Comparison of ENCODE assay signal across 21 cellular contexts in the genomic region with DNA sequence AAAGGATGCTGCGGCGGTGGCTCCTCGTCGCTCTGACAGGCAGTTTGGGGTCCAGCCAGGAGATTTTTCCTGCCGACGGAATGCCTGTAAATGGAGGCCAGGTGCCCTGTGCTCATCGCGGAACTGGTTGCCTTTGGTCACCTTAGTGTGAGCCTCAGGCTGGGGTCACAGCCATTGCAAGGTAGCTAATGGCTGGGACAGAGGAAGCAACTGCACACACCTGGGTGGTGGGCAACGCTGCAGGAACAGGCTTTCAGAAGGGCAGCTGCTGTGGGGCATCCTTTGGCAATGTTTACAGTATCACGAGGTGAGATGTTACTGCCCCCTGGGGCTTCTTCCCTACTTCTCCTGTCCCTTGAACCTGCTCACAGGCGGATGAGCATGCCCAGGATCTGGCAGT.
DNase-seq lines count a peak whose midpoint lies in the region; TF ChIP-seq lines count a peak whose summit lies in the region.
"Had no signal": no experiment of that assay in that cellular context is flagged by ENCODE, and none has a peak within 500 bp of the region (broad histone marks: within the 10 kb centered on the region; RNA-seq: fewer than 3 reads in every experiment).

No MANE protein-coding gene starts in this region.

- H3K4me1 ChIP-seq in osteoblast (ENCODE audit: insufficient read depth, low read length) = peaks cover 2% of the 10 kb centered on the region
- H3K4me1 ChIP-seq: A549, BE2C had no signal

- H3K4me2 ChIP-seq in osteoblast (ENCODE audit: insufficient read depth, low read length) = no peak overlapping the region
- H3K4me2 ChIP-seq: A549; BLaER1 treated with 17β-estradiol and CSF1 and Interleukin-3, amounts not matched to agents 10 nM and 100 nM had no signal

- peak; percentile 21 for DNase-seq in NCI-H69 (lab: John Stamatoyannopoulos, UW)
- peak; percentile 47 for DNase-seq in islet precursor cell
- peak; percentile 41 for DNase-seq in osteoblast (ENCODE audit: insufficient read length, low spot score, missing footprints)
- no peak for DNase-seq in NOMO-1 (lab: John Stamatoyannopoulos, UW; ENCODE audit: unreplicated experiment in 2 of 2)
- no peak for DNase-seq in H4 (ENCODE audit: low spot score)
- DNase-seq in NCI-H2081 (lab: John Stamatoyannopoulos, UW) = no peak
- DNase-seq: 8988T; ACHN; AML-193; BE2C; CD4-positive, alpha-beta T cell; CD8-positive, alpha-beta memory T cell; DMS 273 treated with DMSO at 0.1 percent for 48 hours; DMS79; EL; GDM1; GOT3; H7; HCEC 1CT had no signal

- no peak overlapping the region for H2AFZ ChIP-seq in osteoblast (ENCODE audit: low read length)

- H3K79me2 ChIP-seq in osteoblast (ENCODE audit: insufficient read depth, low read length) = no peaks in the 10 kb centered on the region

- H3K27me3 ChIP-seq in osteoblast (ENCODE audit: insufficient read depth, low read length) = peaks cover 22% of the 10 kb centered on the region
- H3K27me3 ChIP-seq: BE2C; BLaER1 treated with 17β-estradiol and CSF1 and Interleukin-3, amounts not matched to agents 10 nM and 100 nM had no signal

- H3K36me3 ChIP-seq in osteoblast (ENCODE audit: insufficient read depth, low read length) = no peaks in the 10 kb centered on the region
- H3K36me3 ChIP-seq: BE2C; BLaER1 treated with 17β-estradiol and CSF1 and Interleukin-3, amounts not matched to agents 10 nM and 100 nM had no signal

- H3K27ac ChIP-seq in osteoblast (ENCODE audit: low read depth, low read length) = no peak overlapping the region
- H3K27ac ChIP-seq: A549; BLaER1 treated with 17β-estradiol and CSF1 and Interleukin-3, amounts not matched to agents 10 nM and 100 nM had no signal

- TF ChIP-seq CTCF in osteoblast (IDR thresholded peaks at IDR 0.05; ENCODE audit: extremely low read depth, low read depth, low read length) = no peak

- H3K9me3 ChIP-seq in osteoblast (ENCODE audit: low read depth, low read length) = no peaks in the 10 kb centered on the region
- H3K9me3 ChIP-seq: A549; BE2C; BLaER1 treated with 17β-estradiol and CSF1 and Interleukin-3, amounts not matched to agents 10 nM and 100 nM had no signal

- no peak overlapping the region for H3K4me3 ChIP-seq in osteoblast (ENCODE audit: insufficient read depth, low read length)
- H3K4me3 ChIP-seq: A549; BLaER1 treated with 17β-estradiol and CSF1 and Interleukin-3, amounts not matched to agents 10 nM and 100 nM had no signal

- H4K20me1 ChIP-seq in osteoblast (ENCODE audit: insufficient read depth, low read length) = no peaks in the 10 kb centered on the region
- H4K20me1 ChIP-seq: BLaER1 treated with 17β-estradiol and CSF1 and Interleukin-3, amounts not matched to agents 10 nM and 100 nM had no signal

Comparison
In these comparisons a context has a peak if more than half of its experiments do, and no peak if none do; other contexts are left out.
1. DNase-seq: peak in NCI-H69 (single experiment), islet precursor cell (single experiment) and osteoblast (single experiment); none in NOMO-1 (0 of 2), H4 (single experiment) and NCI-H2081 (0 of 2).